In the genomic region with DNA sequence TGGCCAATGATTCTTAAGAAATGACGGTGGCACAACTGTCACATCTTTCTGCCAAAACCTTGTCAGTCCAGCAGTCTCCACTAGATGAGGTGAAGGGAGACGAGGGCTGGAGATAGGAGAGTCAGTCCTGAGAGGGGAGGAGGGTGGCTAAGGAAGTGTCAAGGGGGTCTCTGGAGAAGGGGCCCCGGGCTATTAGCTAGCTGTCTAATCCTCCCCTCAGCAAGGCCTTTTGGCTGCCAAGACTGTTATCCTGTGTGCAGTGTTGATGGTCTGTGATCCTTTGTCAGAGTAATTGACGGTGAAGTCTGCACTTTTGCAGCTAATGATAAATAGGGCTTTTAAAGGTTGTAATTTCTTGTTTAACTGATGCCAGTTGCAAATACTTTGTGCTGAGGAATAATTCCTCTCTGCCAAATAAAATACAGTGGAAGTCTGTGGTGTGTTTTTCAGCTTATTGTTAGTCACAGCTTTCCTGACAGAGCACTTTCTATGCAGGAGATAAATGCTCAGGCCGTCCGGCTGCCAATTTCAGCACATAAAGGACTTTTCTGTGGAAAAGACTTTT, we compare ENCODE assay signal across 1 cellular context.
TF ChIP-seq lines count a peak whose summit lies in the region.

No MANE protein-coding gene starts in this region.

TF ChIP-seq in GM23338, 12 proteins besides CTCF, POLR2A, EP300 and RAD21 (continued from another document):
- TF ChIP-seq, protein P1, sequence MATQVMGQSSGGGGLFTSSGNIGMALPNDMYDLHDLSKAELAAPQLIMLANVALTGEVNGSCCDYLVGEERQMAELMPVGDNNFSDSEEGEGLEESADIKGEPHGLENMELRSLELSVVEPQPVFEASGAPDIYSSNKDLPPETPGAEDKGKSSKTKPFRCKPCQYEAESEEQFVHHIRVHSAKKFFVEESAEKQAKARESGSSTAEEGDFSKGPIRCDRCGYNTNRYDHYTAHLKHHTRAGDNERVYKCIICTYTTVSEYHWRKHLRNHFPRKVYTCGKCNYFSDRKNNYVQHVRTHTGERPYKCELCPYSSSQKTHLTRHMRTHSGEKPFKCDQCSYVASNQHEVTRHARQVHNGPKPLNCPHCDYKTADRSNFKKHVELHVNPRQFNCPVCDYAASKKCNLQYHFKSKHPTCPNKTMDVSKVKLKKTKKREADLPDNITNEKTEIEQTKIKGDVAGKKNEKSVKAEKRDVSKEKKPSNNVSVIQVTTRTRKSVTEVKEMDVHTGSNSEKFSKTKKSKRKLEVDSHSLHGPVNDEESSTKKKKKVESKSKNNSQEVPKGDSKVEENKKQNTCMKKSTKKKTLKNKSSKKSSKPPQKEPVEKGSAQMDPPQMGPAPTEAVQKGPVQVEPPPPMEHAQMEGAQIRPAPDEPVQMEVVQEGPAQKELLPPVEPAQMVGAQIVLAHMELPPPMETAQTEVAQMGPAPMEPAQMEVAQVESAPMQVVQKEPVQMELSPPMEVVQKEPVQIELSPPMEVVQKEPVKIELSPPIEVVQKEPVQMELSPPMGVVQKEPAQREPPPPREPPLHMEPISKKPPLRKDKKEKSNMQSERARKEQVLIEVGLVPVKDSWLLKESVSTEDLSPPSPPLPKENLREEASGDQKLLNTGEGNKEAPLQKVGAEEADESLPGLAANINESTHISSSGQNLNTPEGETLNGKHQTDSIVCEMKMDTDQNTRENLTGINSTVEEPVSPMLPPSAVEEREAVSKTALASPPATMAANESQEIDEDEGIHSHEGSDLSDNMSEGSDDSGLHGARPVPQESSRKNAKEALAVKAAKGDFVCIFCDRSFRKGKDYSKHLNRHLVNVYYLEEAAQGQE (IDR thresholded peaks at IDR 0.05; ENCODE audit: unreplicated experiment): no peak
- TF ChIP-seq, protein P2, sequence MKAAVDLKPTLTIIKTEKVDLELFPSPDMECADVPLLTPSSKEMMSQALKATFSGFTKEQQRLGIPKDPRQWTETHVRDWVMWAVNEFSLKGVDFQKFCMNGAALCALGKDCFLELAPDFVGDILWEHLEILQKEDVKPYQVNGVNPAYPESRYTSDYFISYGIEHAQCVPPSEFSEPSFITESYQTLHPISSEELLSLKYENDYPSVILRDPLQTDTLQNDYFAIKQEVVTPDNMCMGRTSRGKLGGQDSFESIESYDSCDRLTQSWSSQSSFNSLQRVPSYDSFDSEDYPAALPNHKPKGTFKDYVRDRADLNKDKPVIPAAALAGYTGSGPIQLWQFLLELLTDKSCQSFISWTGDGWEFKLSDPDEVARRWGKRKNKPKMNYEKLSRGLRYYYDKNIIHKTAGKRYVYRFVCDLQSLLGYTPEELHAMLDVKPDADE (IDR thresholded peaks at IDR 0.05): no peak
- TF ChIP-seq POLR2AphosphoS5 (IDR thresholded peaks at IDR 0.05; ENCODE audit: low read depth) (no peak), NANOG (IDR thresholded peaks at IDR 0.05; ENCODE audit: borderline replicate concordance) (no peak), STAT1 (IDR thresholded peaks at IDR 0.05; ENCODE audit: unreplicated experiment) (no peak), CREB1 (CRISPR knock-in tag; IDR thresholded peaks at IDR 0.05; ENCODE audit: low read depth) (no peak), JUNB (IDR thresholded peaks at IDR 0.05; ENCODE audit: unreplicated experiment) (no peak), ZNF331 (CRISPR knock-in tag; IDR thresholded peaks at IDR 0.05; ENCODE audit: low read depth) (no peak), EZH2phosphoT487 (IDR thresholded peaks at IDR 0.05; ENCODE audit: unreplicated experiment) (no peak)
